35 cellular contexts compared by ENCODE assay signal in genomic region chr12:2307550-2307949, GRCh38.
"Had no signal": no experiment of that assay in that cellular context is flagged by ENCODE, and none has a peak within 500 bp of the region (broad histone marks: within the 10 kb centered on the region; RNA-seq: fewer than 3 reads in every experiment).

No MANE protein-coding gene starts in this region.

- H3K27me3 ChIP-seq: brain microvascular endothelial cell, dorsolateral prefrontal cortex, heart left ventricle, pancreas, upper lobe of left lung, vagina had no signal

- DNase-seq: activated CD4-positive, alpha-beta memory T cell treated with anti-CD3 and anti-CD28 coated beads for 36 hours; activated CD4-positive, alpha-beta T cell treated with anti-CD3 and anti-CD28 coated beads, Interleukin-2, amount 10 ng/mL, durations not matched to agents 24 days and 14 days; activated CD8-positive, alpha-beta memory T cell treated with anti-CD3 and anti-CD28 coated beads, Interleukin-2, amount 50 U/mL, for 4 hours; activated gamma-delta T cell; activated naive CD4-positive, alpha-beta T cell treated with anti-CD3 and anti-CD28 coated beads, Interleukin-2, amount 50 U/mL, for 16 hours; activated T-cell treated with anti-CD3 and anti-CD28 coated beads, Interleukin-2, amount 50 U/mL, for 1 hour; amniotic stem cell; brain microvascular endothelial cell; dorsolateral prefrontal cortex; effector memory CD4-positive, alpha-beta T cell; erythroblast; heart left ventricle; hypothalamus; mammary epithelial cell; naive B cell; nephron progenitor cell; pancreas; retina; stimulated activated CD4-positive, alpha-beta T cell treated with anti-CD3 and anti-CD28 coated beads, Interleukin-1b, Interleukin-23, amount 100 ng/mL, for 48 hours; stimulated activated CD4-positive, alpha-beta T cell treated with anti-CD3 and anti-CD28 coated beads, Interleukin-4, amount 100 ng/mL, for 4 hours; stimulated activated CD8-positive, alpha-beta memory T cell treated with anti-CD3 and anti-CD28 coated beads, Interleukin-4, amount 100 ng/mL, for 48 hours; stimulated activated naive CD8-positive, alpha-beta T cell treated with anti-CD3 and anti-CD28 coated beads, Interleukin-15, amount 100 ng/mL, for 72 hours; substantia nigra; T-helper 9 cell; upper lobe of left lung had no signal

- H3K4me3 ChIP-seq: coronary artery, dorsolateral prefrontal cortex, heart left ventricle, pancreas, prostate gland, smooth muscle cell, upper lobe of left lung, vagina had no signal

- FAIRE-seq: astrocyte, islet of Langerhans, pancreas, TTC549 had no signal

- ATAC-seq: activated CD4-positive, CD25-positive, alpha-beta regulatory T cell treated with anti-CD3 and anti-CD28 coated beads, Interleukin-2, amount 50 U/mL, for 24 hours; pancreas; stimulated activated memory B cell treated with anti-CD40 and anti-IgM and Interleukin-4, amounts not matched to agents 10 μg/mL and 1 μg/mL and 100 μg/mL, for 72 hours; stimulated activated naive CD8-positive, alpha-beta T cell treated with anti-CD3 and anti-CD28 coated beads, Interleukin-15, amount 100 ng/mL, for 72 hours had no signal

- H3K4me1 ChIP-seq: pancreas, prostate gland had no signal

- H3K9me3 ChIP-seq: pancreas, prostate gland, vagina had no signal

- H3K27ac ChIP-seq: brain microvascular endothelial cell, pancreas, prostate gland, upper lobe of left lung, vagina, VCaP had no signal

- H3K36me3 ChIP-seq: brain microvascular endothelial cell, heart left ventricle, pancreas, prostate gland, upper lobe of left lung, vagina had no signal

- H3K4me2 ChIP-seq: smooth muscle cell had no signal
